ENCODE assay signal across 8 cellular contexts in the genomic region with DNA sequence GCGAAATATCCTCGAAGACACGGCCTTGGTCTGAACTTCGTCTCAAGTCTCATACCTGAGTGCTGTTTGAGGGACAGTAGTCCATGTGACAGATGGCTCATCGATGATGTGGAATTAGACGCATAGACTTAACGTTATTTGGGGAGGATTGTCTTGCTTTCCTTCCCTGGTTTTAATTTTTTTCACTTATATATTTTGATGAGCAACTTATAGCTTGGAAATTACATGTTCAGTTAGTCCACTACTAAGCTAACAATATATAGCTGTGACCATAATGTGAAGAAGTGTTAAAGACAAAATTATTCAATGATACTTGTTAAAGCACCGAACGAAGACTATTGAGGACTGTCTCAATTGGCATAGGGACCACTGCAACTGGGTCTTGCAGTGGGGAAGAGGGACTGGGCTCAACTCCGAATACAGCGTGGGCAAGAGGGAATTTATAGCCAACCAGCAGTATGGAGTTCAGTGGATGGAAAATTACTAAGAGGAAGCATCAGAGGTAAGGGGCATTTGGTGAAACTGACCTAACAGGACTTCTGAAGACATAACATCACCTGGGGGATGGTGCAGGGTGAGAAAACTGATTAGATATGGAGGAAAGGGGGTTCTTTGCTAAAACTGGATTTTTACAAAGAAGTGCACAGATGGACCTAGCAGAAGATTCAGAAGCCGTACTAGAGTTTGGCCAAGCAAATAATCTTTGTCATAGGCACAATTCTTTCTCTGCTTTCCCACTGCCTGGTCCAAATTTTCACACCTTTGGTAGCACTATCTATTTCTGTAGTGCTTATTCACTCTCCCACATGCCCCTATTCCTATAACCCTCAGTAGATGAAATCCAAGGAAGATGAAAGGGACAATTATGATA. TPM values are rescaled to one million over a fixed set of nuclear protein-coding genes. Genes with fewer than 3 reads are reported as not detected.
A peak's percentile ranks its signal among the peaks of the same experiment; 100 is the strongest.
DNase-seq lines count a peak whose midpoint lies in the region; ATAC-seq and TF ChIP-seq lines count a peak whose summit lies in the region.

No MANE protein-coding gene starts in this region.

- BruUV-seq in Panc1 (replicated peaks; lab: Mats Ljungman, UMichigan), result no TSS peak

- H3K36me3 ChIP-seq in Panc1 (ENCODE audit: control insufficient read depth, insufficient read depth, low read length) (no peaks in the 10 kb centered on the region), ovary (no peaks in the 10 kb centered on the region)

- H3K27ac ChIP-seq in Panc1 (ENCODE audit: low read length), result peak overlapping the region; percentile 88
- H3K27ac ChIP-seq in ovary, result peak overlapping the region; percentile 85 to 86

- peak; percentile 8 for DNase-seq in NCI-H2171 (lab: John Stamatoyannopoulos, UW)
- DNase-seq in NCI-H2171 treated with DMSO at 0.1 percent for 48 hours (lab: John Stamatoyannopoulos, UW), result no peak
- DNase-seq in Panc1 (ENCODE audit: low read depth, low spot score), result no peak
- peak; percentile 30 for DNase-seq in epithelial cell of esophagus (ENCODE audit: low read depth)
- DNase-seq in ovary, result no peak
- no peak for DNase-seq in NCI-H187 treated with DMSO at 0.1 percent for 48 hours (lab: John Stamatoyannopoulos, UW)

- H3K4me1 ChIP-seq in Panc1 (ENCODE audit: control insufficient read depth, insufficient read depth, low read length) (peaks cover 25% of the 10 kb centered on the region), ovary (ENCODE audit: insufficient read depth) (peaks cover 9% of the 10 kb centered on the region)

- POLR2A ChIA-PET in Panc1 (lab: Charles Lee), result interaction anchor here (0.5 to 1.0 kb wide), 3 partner anchors 162 to 291 kb away, joined by 3 to 4 read pairs (median 3); no protein-coding TSS in a partner anchor

- ATAC-seq in Panc1 (peak; percentile 29), HG03159 (IDR thresholded peaks at IDR 0.05; ENCODE audit: unreplicated experiment) (no peak), HG03457 (IDR thresholded peaks at IDR 0.05; ENCODE audit: unreplicated experiment) (no peak)

- no peaks in the 10 kb centered on the region for H3K27me3 ChIP-seq in Panc1 (ENCODE audit: control insufficient read depth, insufficient read depth, low read length)
- H3K27me3 ChIP-seq in ovary, result no peaks in the 10 kb centered on the region

- TF ChIP-seq CTCF in Panc1 (IDR thresholded peaks at IDR 0.05) (no peak), epithelial cell of esophagus (IDR thresholded peaks at IDR 0.05; ENCODE audit: insufficient read depth, low read depth, low read length, missing control alignments) (no peak), ovary (IDR thresholded peaks at IDR 0.05) (no peak)

- in situ Hi-C loops in Panc1 (cut with HindIII; ENCODE audit: low pct_unique_long_range_greater_than_20kb, low sequenced_read_pairs), result no loop called here

- CTCF ChIA-PET in Panc1 (lab: Charles Lee), result interaction anchor here (0.5 to 1.9 kb wide), 10 partner anchors 13 to 829 kb away, joined by 3 to 42 read pairs (median 5); a partner anchor contains a TSS

- TF ChIP-seq EP300 in ovary (IDR thresholded peaks at IDR 0.05), result no peak

- WGBS in ovary, 3 donors, result 31 to 45% (median 36%) methylated on average over 12 of the region's 12 CpGs

- intact Hi-C loops in Panc1 (cut with micrococcal nuclease; ENCODE audit: unreplicated experiment), result loop anchor here (5.0 to 10.0 kb wide), 4 partner anchors 78 to 292 kb away; a partner anchor contains a TSS
- intact Hi-C loops in ovary (cut with DNase I), result loop anchor here in 3 of 4 donors (5.0 to 10.0 kb wide), 6 partner anchors 78 to 890 kb away; a partner anchor contains a TSS

- H3K4me3 ChIP-seq in Panc1 (ENCODE audit: low read depth in 2 of 2, low read length in 2 of 2), result peak overlapping the region; percentile 81 to 96
- H3K4me3 ChIP-seq in epithelial cell of esophagus (ENCODE audit: low read length), result peak overlapping the region; percentile 46
- H3K4me3 ChIP-seq in ovary, result peak overlapping the region; percentile 76

- no peak for TF ChIP-seq POLR2A in ovary (IDR thresholded peaks at IDR 0.05)

- H3K9me3 ChIP-seq in Panc1 (ENCODE audit: control insufficient read depth, insufficient read depth, low read depth, low read length), result no peaks in the 10 kb centered on the region
- H3K9me3 ChIP-seq in ovary, result no peaks in the 10 kb centered on the region

RNA-seq across cellular contexts. Expression of a gene that starts 0.9 kb away (rescaled TPM):
- total RNA-seq in Panc1 (2021; ENCODE audit: unreplicated experiment), result 59.8 TPM
- polyA plus RNA-seq in Panc1 (2012; ENCODE audit: insufficient read length), result 39.7 TPM
- total RNA-seq in ovary, result 10 to 100 TPM; 35.2 to 63.8 (median 44.2) TPM
- 100 to 1,000 TPM in 1 of 2 donors, 10 to 100 TPM in 1; 41.5 to 117 TPM for polyA plus RNA-seq in ovary

RNA-seq across cellular contexts. Expression of a gene that starts 7.3 kb away (rescaled TPM):
- total RNA-seq in Panc1 (2021; ENCODE audit: unreplicated experiment), result 54.8 TPM
- 26.1 TPM for polyA plus RNA-seq in Panc1 (2012; ENCODE audit: insufficient read length)
- 10 to 100 TPM; 31.1 to 77.5 (median 60.1) TPM for total RNA-seq in ovary
- polyA plus RNA-seq in ovary, result 10 to 100 TPM; 36.5 to 52.8 TPM

Comparison
In these comparisons a context has a peak if more than half of its experiments do, and no peak if none do; other contexts are left out.
1. DNase-seq: peak in NCI-H2171 (single experiment) and epithelial cell of esophagus (single experiment); none in NCI-H2171 treated with DMSO at 0.1 percent for 48 hours (single experiment), Panc1 (single experiment), ovary (0 of 5) and NCI-H187 treated with DMSO at 0.1 percent for 48 hours (single experiment).
2. Peak in every context shown above with its lines, with median percentiles within 50 percentile points of each other: H3K4me3 ChIP-seq.